In genomic region chr2:169107645-169108044, GRCh38 we compare ENCODE assay signal across 10 cellular contexts. TPM values are rescaled to one million over a fixed set of nuclear protein-coding genes. Genes with fewer than 3 reads are reported as not detected.
DNase-seq lines count a peak whose midpoint lies in the region; ATAC-seq, FAIRE-seq and TF ChIP-seq lines count a peak whose summit lies in the region.
"Had no signal": no experiment of that assay in that cellular context is flagged by ENCODE, and none has a peak within 500 bp of the region (broad histone marks: within the 10 kb centered on the region; RNA-seq: fewer than 3 reads in every experiment).

No MANE protein-coding gene starts in this region.

- no peak overlapping the region for H3K4me3 ChIP-seq in small intestine (ENCODE audit: low read depth in 1 of 2, low read length in 2 of 2)
- no peak overlapping the region for H3K4me3 ChIP-seq in gastroesophageal sphincter

- peak overlapping the region; percentile 27 to 44 for H3K27ac ChIP-seq in small intestine (ENCODE audit: low read depth in 1 of 2, low read length in 1 of 2)
- H3K27ac ChIP-seq in gastroesophageal sphincter: no peak overlapping the region

- H3K27me3 ChIP-seq in small intestine (ENCODE audit: control insufficient read depth in 2 of 2, insufficient read depth in 2 of 2, low read length in 2 of 2) (peaks cover 0 to 2% of the 10 kb centered on the region in 2 donors), gastroesophageal sphincter (no peaks in the 10 kb centered on the region)

- no peaks in the 10 kb centered on the region for H3K27me3 Mint-ChIP-seq in activated T-cell treated with anti-CD3 and anti-CD28 coated beads, Interleukin-2, amount 50 U/mL, for 24 hours

- TF ChIP-seq EP300 in gastroesophageal sphincter (IDR thresholded peaks at IDR 0.05): no peak

- peak overlapping the region; percentile 58 for H3K27ac Mint-ChIP-seq in activated T-cell treated with anti-CD3 and anti-CD28 coated beads, Interleukin-2, amount 50 U/mL, for 24 hours

- FAIRE-seq in small intestine (lab: Jason Lieb, UNC): no peak

- no peak for TF ChIP-seq CTCF in gastroesophageal sphincter (IDR thresholded peaks at IDR 0.05)

- no peak for DNase-seq in activated T-cell treated with anti-CD3 and anti-CD28 coated beads, Interleukin-2, amount 50 U/mL, for 24 hours
- DNase-seq in activated T-cell treated with anti-CD3 and anti-CD28 coated beads for 4 hours (no peak), NOMO-1 (lab: John Stamatoyannopoulos, UW; ENCODE audit: unreplicated experiment in 2 of 2) (peak; percentile 53 to 60), small intestine (peak; percentile 59), KG1 (lab: John Stamatoyannopoulos, UW) (no peak), HuH-7.5 (ENCODE audit: low spot score) (no peak)
- DNase-seq: mammary epithelial cell, T1000 had no signal

- H3K36me3 ChIP-seq in small intestine (ENCODE audit: control insufficient read depth in 2 of 2, insufficient read depth in 2 of 2, low read length in 2 of 2) (no peaks in the 10 kb centered on the region), gastroesophageal sphincter (no peaks in the 10 kb centered on the region)

- no peaks in the 10 kb centered on the region for H3K36me3 Mint-ChIP-seq in activated T-cell treated with anti-CD3 and anti-CD28 coated beads, Interleukin-2, amount 50 U/mL, for 24 hours (ENCODE audit: low read depth)

- H3K9me3 ChIP-seq in small intestine (ENCODE audit: control insufficient read depth, low read depth) (no peaks in the 10 kb centered on the region), gastroesophageal sphincter (no peaks in the 10 kb centered on the region)

- no peak for TF ChIP-seq POLR2A in gastroesophageal sphincter (IDR thresholded peaks at IDR 0.05)

- H3K4me1 Mint-ChIP-seq in activated T-cell treated with anti-CD3 and anti-CD28 coated beads, Interleukin-2, amount 50 U/mL, for 24 hours (ENCODE audit: low read depth): peaks cover 56% of the 10 kb centered on the region

- H3K9me3 Mint-ChIP-seq in activated T-cell treated with anti-CD3 and anti-CD28 coated beads, Interleukin-2, amount 50 U/mL, for 24 hours: peaks cover 2% of the 10 kb centered on the region

- no peak overlapping the region for H3K4me3 Mint-ChIP-seq in activated T-cell treated with anti-CD3 and anti-CD28 coated beads, Interleukin-2, amount 50 U/mL, for 24 hours

- WGBS in small intestine, 3 donors: 60 to 63% (median 60%) methylated on average over 2 of the region's 2 CpGs
- WGBS in gastroesophageal sphincter (ENCODE audit: low coverage in 1 of 2), 2 donors: 70% methylated on average over 2 of the region's 2 CpGs; no CpG with 5 or more reads in 1 of the 2 donors

- peak; percentile 81 for ATAC-seq in HG02759 (IDR thresholded peaks at IDR 0.05; ENCODE audit: unreplicated experiment)
- no peak for ATAC-seq in gastroesophageal sphincter

- H3K4me1 ChIP-seq in small intestine (ENCODE audit: control insufficient read depth in 2 of 2, insufficient read depth in 1 of 2, low read depth in 1 of 2, low read length in 1 of 2) (no peaks in the 10 kb centered on the region), gastroesophageal sphincter (no peaks in the 10 kb centered on the region)

RNA-seq across cellular contexts. Expression of gene DHRS9, which starts 38.3 kb away (rescaled TPM):
- polyA plus RNA-seq in small intestine: 1 to 10 TPM in 2 of 3 donors, under 1 TPM in 1; 0.76 to 1.8 (median 1.1) TPM
- total RNA-seq in gastroesophageal sphincter: under 1 TPM in 3 of 4 donors, not detected in 1; 0.15 to 0.58 (median 0.31) TPM
- total RNA-seq: mammary epithelial cell had no signal

Comparison
In these comparisons a context has a peak if more than half of its experiments do, and no peak if none do; other contexts are left out.
1. DNase-seq: peak in NOMO-1 (2 of 2) and small intestine (single experiment); none in activated T-cell treated with anti-CD3 and anti-CD28 coated beads, Interleukin-2, amount 50 U/mL, for 24 hours (single experiment), activated T-cell treated with anti-CD3 and anti-CD28 coated beads for 4 hours (single experiment), KG1 (single experiment) and HuH-7.5 (single experiment).
2. H3K27ac ChIP-seq: peak in small intestine (2 of 2); none in gastroesophageal sphincter (0 of 4).